ENCODE assay signal across 20 cellular contexts in the genomic region with DNA sequence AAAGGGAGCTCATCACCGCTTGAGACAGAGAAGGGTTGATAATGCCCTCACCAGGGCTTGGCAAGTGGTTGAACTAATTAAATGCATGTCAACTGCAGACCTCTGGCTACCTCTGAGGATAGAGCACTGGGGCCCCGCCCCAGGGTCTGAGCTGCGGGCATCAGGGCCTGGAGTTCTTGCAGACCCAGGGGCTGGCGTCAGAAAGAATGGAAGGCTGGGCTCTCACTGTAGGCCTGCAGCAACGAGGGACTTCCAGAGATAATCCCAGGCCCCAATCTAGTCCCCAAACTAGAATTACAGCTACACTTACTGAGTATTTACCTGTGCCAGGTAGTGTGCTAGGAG.
"Had no signal": no experiment of that assay in that cellular context is flagged by ENCODE, and none has a peak within 500 bp of the region (broad histone marks: within the 10 kb centered on the region; RNA-seq: fewer than 3 reads in every experiment).

No MANE protein-coding gene starts in this region.

- DNase-seq: IMR-90, Karpas-422, KG1, NCI-H1092, NCI-H1105 treated with DMSO at 0.1 percent for 48 hours, NCI-H1417 treated with DMSO at 0.1 percent for 48 hours, NCI-H146, NCI-H1694 treated with DMSO at 0.1 percent for 48 hours, NCI-H2029, NCI-H2227 treated with DMSO at 0.1 percent for 48 hours, NCI-H524, NCI-H69, NCI-H774, Right ventricle myocardium superior, RPMI8226, SIG-M5 had no signal

- H3K36me3 ChIP-seq: MG63, SJSA1 had no signal

- H3K4me3 ChIP-seq: MG63, SJSA1, SK-N-MC had no signal

- H3K27me3 ChIP-seq: MG63 had no signal

- H3K27ac ChIP-seq: SJSA1, SK-N-MC had no signal

- ATAC-seq: HepG2 had no signal

- H3K9me3 ChIP-seq: MG63, SJSA1 had no signal

- H3K4me1 ChIP-seq: SJSA1 had no signal
